1 cellular context compared by ENCODE assay signal in genomic region chr17:44910231-44911106, GRCh38.
TF ChIP-seq lines count a peak whose summit lies in the region.

No MANE protein-coding gene starts in this region.

TF ChIP-seq in H1, 55 proteins besides CTCF, POLR2A, EP300 and RAD21:
- TF ChIP-seq CBX8 (IDR thresholded peaks at IDR 0.05; ENCODE audit: borderline replicate concordance, low read depth, low read length) (no peak), HDAC2 (IDR thresholded peaks at IDR 0.05; ENCODE audit: borderline replicate concordance in 1 of 2, low read depth in 2 of 2, low read length in 2 of 2) (no peak), SIX5 (IDR thresholded peaks at IDR 0.05; ENCODE audit: low read depth, low read length) (no peak), SIRT6 (IDR thresholded peaks at IDR 0.05; ENCODE audit: low read length) (no peak)
